In genomic region chr17:27780441-27781404, GRCh38 we compare ENCODE assay signal across 29 cellular contexts. TPM values are rescaled to one million over a fixed set of nuclear protein-coding genes. Genes with fewer than 3 reads are reported as not detected.
"Had no signal": no experiment of that assay in that cellular context is flagged by ENCODE, and none has a peak within 500 bp of the region (broad histone marks: within the 10 kb centered on the region; RNA-seq: fewer than 3 reads in every experiment).

No MANE protein-coding gene starts in this region.

- H3K79me2 ChIP-seq: hepatocyte had no signal

- H3K36me3 Mint-ChIP-seq: mesothelial cell of epicardium, naive B cell, natural killer cell had no signal

- H3K9me3 Mint-ChIP-seq: mesothelial cell of epicardium; naive B cell; natural killer cell; nephron progenitor cell; neural progenitor cell; stimulated activated naive CD8-positive, alpha-beta T cell treated with anti-CD3 and anti-CD28 coated beads, Interleukin-15, Interleukin-2, amounts not matched to agents 100 ng/mL and 50 ng/mL, for 24 hours had no signal

- FAIRE-seq: pancreas had no signal

- H3K4me2 ChIP-seq: hepatocyte, neural progenitor cell had no signal

- H3K27ac ChIP-seq: hepatocyte, left ventricle myocardium inferior, neural progenitor cell, pancreas, prostate gland, skin epidermis, suprapubic skin, thoracic aorta, tibial artery, upper lobe of right lung, vagina had no signal

- H3K27me3 ChIP-seq: hepatocyte, neural progenitor cell, pancreas, suprapubic skin, tibial artery, upper lobe of right lung, vagina had no signal

- H3K4me1 ChIP-seq: neural progenitor cell, pancreas, prostate gland, suprapubic skin, tibial artery, upper lobe of right lung, vagina had no signal

- H2AFZ ChIP-seq: hepatocyte, neural progenitor cell had no signal

- H3K9me3 ChIP-seq: left ventricle myocardium inferior, pancreas, prostate gland, suprapubic skin, thoracic aorta, tibial artery, upper lobe of right lung, vagina had no signal

- H3K4me3 Mint-ChIP-seq: mesothelial cell of epicardium; naive B cell; natural killer cell; nephron progenitor cell; neural progenitor cell; stimulated activated naive CD8-positive, alpha-beta T cell treated with anti-CD3 and anti-CD28 coated beads, Interleukin-15, Interleukin-2, amounts not matched to agents 100 ng/mL and 50 ng/mL, for 24 hours had no signal

- ATAC-seq: natural killer cell, pancreas, sciatic nerve, upper lobe of right lung had no signal

- H3K36me3 ChIP-seq: left ventricle myocardium inferior, neural progenitor cell, pancreas, prostate gland, suprapubic skin, thoracic aorta, tibial artery, upper lobe of right lung, vagina had no signal

- H3K4me3 ChIP-seq: hepatocyte, left ventricle myocardium inferior, lung, neural progenitor cell, pancreas, prostate gland, skin epidermis, suprapubic skin, thoracic aorta, tibial artery, upper lobe of right lung, vagina had no signal

- DNase-seq: islet precursor cell; left ventricle myocardium inferior; mesendoderm; naive B cell; natural killer cell; nephron progenitor cell; pancreas; retina; right cardiac atrium; stimulated activated CD4-positive, alpha-beta T cell treated with anti-CD3 and anti-CD28 coated beads, Interleukin-12 subunit alpha, Interleukin-12 subunit beta, amount 100 ng/mL, for 4 hours; stimulated activated CD4-positive, alpha-beta T cell treated with anti-CD3 and anti-CD28 coated beads, Interleukin-15, amount 100 ng/mL, for 24 hours; stimulated activated CD4-positive, alpha-beta T cell treated with anti-CD3 and anti-CD28 coated beads, Interleukin-2, amount 100 ng/mL, for 24 hours; stimulated activated CD4-positive, alpha-beta T cell treated with anti-CD3 and anti-CD28 coated beads, Interleukin-4, amount 100 ng/mL, for 1 hour; stimulated activated naive CD4-positive, alpha-beta T cell; tibial artery; trophoblast cell; upper lobe of right lung had no signal

- H3K9ac ChIP-seq: neural progenitor cell had no signal

- H3K4me1 Mint-ChIP-seq: mesothelial cell of epicardium, naive B cell, natural killer cell, nephron progenitor cell had no signal

- H3K27ac Mint-ChIP-seq: mesothelial cell of epicardium; natural killer cell; nephron progenitor cell; neural progenitor cell; stimulated activated naive CD8-positive, alpha-beta T cell treated with anti-CD3 and anti-CD28 coated beads, Interleukin-15, Interleukin-2, amounts not matched to agents 100 ng/mL and 50 ng/mL, for 24 hours had no signal

RNA-seq across cellular contexts. Expression of gene NOS2, which starts 19.6 kb away (rescaled TPM):
- total RNA-seq: mononuclear cell, thoracic aorta, vagina had no signal
